Comparison of ENCODE assay signal across 17 cellular contexts in the genomic region with DNA sequence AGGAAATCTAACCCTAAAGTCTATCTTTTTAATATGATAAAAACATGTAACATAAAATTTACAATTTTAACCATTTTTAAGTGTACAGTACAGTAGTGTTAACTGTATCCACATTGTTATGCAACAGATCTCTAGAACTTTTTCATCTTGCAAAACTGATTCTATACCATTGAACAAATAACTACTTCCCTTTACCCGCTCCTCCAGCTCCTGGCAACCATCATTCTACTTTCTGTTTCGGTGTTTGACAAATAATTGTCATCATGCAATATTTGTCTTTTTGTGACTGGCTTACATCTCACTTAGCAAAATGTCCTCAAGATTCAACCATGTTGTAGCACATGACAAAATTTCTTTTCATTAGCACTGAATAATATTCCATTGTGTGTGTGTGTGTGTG.
"Had no signal": no experiment of that assay in that cellular context is flagged by ENCODE, and none has a peak within 500 bp of the region (broad histone marks: within the 10 kb centered on the region; RNA-seq: fewer than 3 reads in every experiment).

No MANE protein-coding gene starts in this region.

- H3K4me3 Mint-ChIP-seq: activated CD8-positive, alpha-beta T cell treated with anti-CD3 and anti-CD28 coated beads, Interleukin-2, amount 10 ng/mL, durations not matched to agents 7 days and 5 days; activated naive CD4-positive, alpha-beta T cell treated with anti-CD3 and anti-CD28 coated beads, Interleukin-2, amount 10 ng/mL, durations not matched to agents 7 days and 5 days; activated T-helper 1 cell treated with anti-CD3 and anti-CD28 coated beads, Interleukin-12 subunit alpha, Interleukin-12 subunit beta, Interleukin-2, Interleukin-4 antibody, amounts not matched to agents 30 ng/mL and 10 ng/mL and 1 ng/mL, durations not matched to agents 14 hours and 24 hours and 36 hours; natural killer cell; stimulated activated effector memory CD8-positive, alpha-beta T cell treated with anti-CD3 and anti-CD28 coated beads, Interleukin-12 subunit alpha, Interleukin-12 subunit beta, amount 100 ng/mL, for 72 hours had no signal

- H3K27ac Mint-ChIP-seq: activated CD8-positive, alpha-beta T cell treated with anti-CD3 and anti-CD28 coated beads, Interleukin-2, amount 10 ng/mL, durations not matched to agents 7 days and 5 days; activated naive CD4-positive, alpha-beta T cell treated with anti-CD3 and anti-CD28 coated beads, Interleukin-2, amount 10 ng/mL, durations not matched to agents 7 days and 5 days; activated T-helper 1 cell treated with anti-CD3 and anti-CD28 coated beads, Interleukin-12 subunit alpha, Interleukin-12 subunit beta, Interleukin-2, Interleukin-4 antibody, amounts not matched to agents 30 ng/mL and 10 ng/mL and 1 ng/mL, durations not matched to agents 14 hours and 24 hours and 36 hours; natural killer cell; stimulated activated effector memory CD8-positive, alpha-beta T cell treated with anti-CD3 and anti-CD28 coated beads, Interleukin-12 subunit alpha, Interleukin-12 subunit beta, amount 100 ng/mL, for 72 hours had no signal

- H3K27me3 ChIP-seq: colonic mucosa, gastrocnemius medialis, left lung, right atrium auricular region, tibial artery, uterus had no signal

- H3K9me3 Mint-ChIP-seq: activated naive CD4-positive, alpha-beta T cell treated with anti-CD3 and anti-CD28 coated beads, Interleukin-2, amount 10 ng/mL, durations not matched to agents 7 days and 5 days; activated T-helper 1 cell treated with anti-CD3 and anti-CD28 coated beads, Interleukin-12 subunit alpha, Interleukin-12 subunit beta, Interleukin-2, Interleukin-4 antibody, amounts not matched to agents 30 ng/mL and 10 ng/mL and 1 ng/mL, durations not matched to agents 14 hours and 24 hours and 36 hours; stimulated activated effector memory CD8-positive, alpha-beta T cell treated with anti-CD3 and anti-CD28 coated beads, Interleukin-12 subunit alpha, Interleukin-12 subunit beta, amount 100 ng/mL, for 72 hours had no signal

- H3K27me3 Mint-ChIP-seq: activated naive CD4-positive, alpha-beta T cell treated with anti-CD3 and anti-CD28 coated beads, Interleukin-2, amount 10 ng/mL, durations not matched to agents 7 days and 5 days had no signal

- H3K27ac ChIP-seq: colonic mucosa, gastrocnemius medialis, heart right ventricle, left lung, right atrium auricular region, tibial artery, uterus, WERI-Rb-1 had no signal

- H3K36me3 ChIP-seq: colonic mucosa, gastrocnemius medialis, heart right ventricle, left lung, right atrium auricular region, tibial artery, uterus, WERI-Rb-1 had no signal

- H3K4me3 ChIP-seq: colonic mucosa, gastrocnemius medialis, heart right ventricle, left lung, right atrium auricular region, tibial artery, uterus had no signal

- DNase-seq: activated CD4-positive, alpha-beta T cell treated with anti-CD3 and anti-CD28 coated beads for 4 hours; activated CD8-positive, alpha-beta T cell treated with anti-CD3 and anti-CD28 coated beads, Interleukin-2, amount 10 ng/mL, durations not matched to agents 7 days and 5 days; activated naive CD4-positive, alpha-beta T cell treated with anti-CD3 and anti-CD28 coated beads, Interleukin-2, amount 10 ng/mL, durations not matched to agents 7 days and 5 days; colonic mucosa; effector CD4-positive, alpha-beta T cell; gastrocnemius medialis; heart right ventricle; left lung; natural killer cell; small intestine; tibial artery; uterus; WERI-Rb-1 had no signal

- H3K36me3 Mint-ChIP-seq: activated naive CD4-positive, alpha-beta T cell treated with anti-CD3 and anti-CD28 coated beads, Interleukin-2, amount 10 ng/mL, durations not matched to agents 7 days and 5 days; natural killer cell; stimulated activated effector memory CD8-positive, alpha-beta T cell treated with anti-CD3 and anti-CD28 coated beads, Interleukin-12 subunit alpha, Interleukin-12 subunit beta, amount 100 ng/mL, for 72 hours had no signal

- H3K4me1 Mint-ChIP-seq: activated naive CD4-positive, alpha-beta T cell treated with anti-CD3 and anti-CD28 coated beads, Interleukin-2, amount 10 ng/mL, durations not matched to agents 7 days and 5 days; stimulated activated effector memory CD8-positive, alpha-beta T cell treated with anti-CD3 and anti-CD28 coated beads, Interleukin-12 subunit alpha, Interleukin-12 subunit beta, amount 100 ng/mL, for 72 hours had no signal

- H3K9me3 ChIP-seq: colonic mucosa, gastrocnemius medialis, heart right ventricle, left lung, right atrium auricular region, tibial artery, uterus had no signal

- FAIRE-seq: keratinocyte, small intestine had no signal

- H3K4me1 ChIP-seq: colonic mucosa, gastrocnemius medialis, heart right ventricle, left lung, right atrium auricular region, tibial artery, uterus had no signal

- ATAC-seq: activated CD8-positive, alpha-beta T cell treated with anti-CD3 and anti-CD28 coated beads, Interleukin-2, amount 10 ng/mL, durations not matched to agents 7 days and 5 days; gastrocnemius medialis; heart right ventricle; left lung; natural killer cell; stimulated activated effector memory CD8-positive, alpha-beta T cell treated with anti-CD3 and anti-CD28 coated beads, Interleukin-12 subunit alpha, Interleukin-12 subunit beta, amount 100 ng/mL, for 72 hours had no signal
